1 cellular context compared by ENCODE assay signal in genomic region chr1:160117300-160117699, GRCh38.
A peak's percentile ranks its signal among the peaks of the same experiment; 100 is the strongest.
TF ChIP-seq lines count a peak whose summit lies in the region.

No MANE protein-coding gene starts in this region.

TF ChIP-seq in A549, 52 proteins besides CTCF, POLR2A, EP300 and RAD21:
- no peak for TF ChIP-seq ZFP36 (IDR thresholded peaks at IDR 0.05; ENCODE audit: borderline replicate concordance, partially characterized antibody)
- TF ChIP-seq JUNB (IDR thresholded peaks at IDR 0.05), result no peak
- 0 out of 4 replicates have a peak, but pooled peaks of 1 of the 2 experiments have one; percentile 12 for TF ChIP-seq CEBPB (IDR thresholded peaks at IDR 0.05)
- no peak for TF ChIP-seq ZNF302 (CRISPR knock-in tag; IDR thresholded peaks at IDR 0.05)
